3 cellular contexts compared by ENCODE assay signal in genomic region chr15:28111552-28111951, GRCh38.
TF ChIP-seq lines count a peak whose summit lies in the region.

No MANE protein-coding gene starts in this region.

TF ChIP-seq in SK-N-SH, 30 proteins besides CTCF, POLR2A, EP300 and RAD21 (continued from another document and continues in another):
- TF ChIP-seq ZBTB33 (IDR thresholded peaks at IDR 0.05; ENCODE audit: borderline replicate concordance, low read depth) (no peak), FOSL2 (IDR thresholded peaks at IDR 0.05; ENCODE audit: borderline replicate concordance, low read depth) (no peak), SMC3 (IDR thresholded peaks at IDR 0.05; ENCODE audit: low read depth, low read length) (no peak), RCOR1 (IDR thresholded peaks at IDR 0.05; ENCODE audit: low read length) (no peak), CHD2 (IDR thresholded peaks at IDR 0.05; ENCODE audit: low read length, partially characterized antibody) (no peak), MAX (IDR thresholded peaks at IDR 0.05; ENCODE audit: low read depth) (no peak), USF1 (IDR thresholded peaks at IDR 0.05; ENCODE audit: borderline replicate concordance, low read depth) (no peak), NFIC (IDR thresholded peaks at IDR 0.05; ENCODE audit: borderline replicate concordance) (no peak), GATA2 (CRISPR knock-in tag; IDR thresholded peaks at IDR 0.05) (no peak), GABPA (IDR thresholded peaks at IDR 0.05; ENCODE audit: low read depth) (no peak), POLR2AphosphoS5 (IDR thresholded peaks at IDR 0.05; ENCODE audit: low read depth, low read length) (no peak), TEAD4 (IDR thresholded peaks at IDR 0.05; ENCODE audit: borderline replicate concordance, insufficient read depth) (no peak), FOXM1 (IDR thresholded peaks at IDR 0.05; ENCODE audit: low read depth) (no peak), RXRA (IDR thresholded peaks at IDR 0.05; ENCODE audit: borderline replicate concordance, low read depth) (no peak), NRF1 (IDR thresholded peaks at IDR 0.05; ENCODE audit: low read depth, low read length) (no peak)

TF ChIP-seq in SK-N-SH treated with all-trans-retinoic acid at 6 μM for 48 hours, 23 proteins besides CTCF, POLR2A, EP300 and RAD21:
- no peak for TF ChIP-seq CSRNP3 (CRISPR knock-in tag; IDR thresholded peaks at IDR 0.05)
- no peak for TF ChIP-seq TCF4 (CRISPR knock-in tag; IDR thresholded peaks at IDR 0.05; ENCODE audit: borderline replicate concordance)
- TF ChIP-seq SNAI2 (CRISPR knock-in tag; IDR thresholded peaks at IDR 0.05) = no peak
- TF ChIP-seq RARB (CRISPR knock-in tag; IDR thresholded peaks at IDR 0.05) = no peak
- TF ChIP-seq CREB5 (CRISPR knock-in tag; IDR thresholded peaks at IDR 0.05; ENCODE audit: low read depth) = no peak
- TF ChIP-seq ZNF565 (CRISPR knock-in tag; conservative IDR thresholded peaks at IDR 0.05; ENCODE audit: low read depth) = no peak
- TF ChIP-seq ZNF8 (CRISPR knock-in tag; IDR thresholded peaks at IDR 0.05) = no peak
- no peak for TF ChIP-seq ZNF70 (CRISPR knock-in tag; IDR thresholded peaks at IDR 0.05)
- TF ChIP-seq ARNTL (CRISPR knock-in tag; IDR thresholded peaks at IDR 0.05; ENCODE audit: borderline replicate concordance, low read depth) = no peak

TF ChIP-seq in IMR-90, 13 proteins besides CTCF, POLR2A, EP300 and RAD21 (continued from another document):
- TF ChIP-seq ELK1 (IDR thresholded peaks at IDR 0.05; ENCODE audit: borderline replicate concordance, low read depth, low read length) = no peak
- TF ChIP-seq RFX5 (IDR thresholded peaks at IDR 0.05; ENCODE audit: low read depth, low read length) = no peak
- TF ChIP-seq BHLHE40 (IDR thresholded peaks at IDR 0.05; ENCODE audit: low read depth, low read length) = no peak
- TF ChIP-seq CEBPB (IDR thresholded peaks at IDR 0.05; ENCODE audit: low read depth, low read length) = no peak
- TF ChIP-seq RCOR1 (IDR thresholded peaks at IDR 0.05; ENCODE audit: insufficient replicate concordance, low read length) = no peak
